In the genomic region with DNA sequence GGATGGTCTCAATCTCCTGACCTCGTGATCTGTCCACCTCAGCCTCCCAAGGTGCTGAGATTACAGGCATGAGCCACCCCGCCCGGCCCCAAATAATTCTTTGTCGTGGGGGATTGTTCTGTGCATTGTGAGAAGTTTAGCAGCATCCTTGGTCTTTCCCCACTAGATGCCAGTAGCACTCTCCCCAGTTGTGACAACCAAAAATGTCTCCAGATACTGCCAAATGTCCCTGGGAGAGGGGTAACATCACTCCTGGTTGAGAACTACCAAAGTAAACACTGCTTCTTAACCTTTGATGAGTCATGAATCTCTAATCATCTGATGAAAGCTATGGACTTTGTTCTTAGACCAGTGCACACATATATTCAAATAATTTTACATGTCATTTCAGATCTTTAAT, we compare ENCODE assay signal across 24 cellular contexts.
A peak's percentile ranks its signal among the peaks of the same experiment; 100 is the strongest.
DNase-seq lines count a peak whose midpoint lies in the region; ATAC-seq, FAIRE-seq and TF ChIP-seq lines count a peak whose summit lies in the region.
"Had no signal": no experiment of that assay in that cellular context is flagged by ENCODE, and none has a peak within 500 bp of the region (broad histone marks: within the 10 kb centered on the region; RNA-seq: fewer than 3 reads in every experiment).

No MANE protein-coding gene starts in this region.

- TF ChIP-seq RAD21 in A549 (conservative IDR thresholded peaks at IDR 0.05 in 1 of 2, IDR thresholded peaks at IDR 0.05 in 1 of 2) = peak in 1 of 2 experiments; percentile 28; a peak in 1 of 5 replicates

- CTCF ChIA-PET in A549 (lab: Yijun Ruan, JAX) (interaction anchor here (1.0 to 1.3 kb wide), 3 partner anchors 13 to 180 kb away, joined by 3 read pairs; no protein-coding TSS in a partner anchor), PC-3 (lab: Charles Lee) (no interaction called here)

- H3K4me3 ChIP-seq in A549 (no peak overlapping the region), PC-3 (ENCODE audit: low read length) (no peak overlapping the region), epithelial cell of proximal tubule (ENCODE audit: low read depth, low read length) (no peak overlapping the region)
- H3K4me3 ChIP-seq: ascending aorta, psoas muscle, uterus had no signal

- ATAC-seq in A549 = peak in 1 of 2 experiments; percentile 44; a peak in 1 of 6 replicates
- ATAC-seq in PC-3 = peak; percentile 79
- ATAC-seq in GM19397 (IDR thresholded peaks at IDR 0.05; ENCODE audit: unreplicated experiment) = no peak
- no peak for ATAC-seq in GM18520 (IDR thresholded peaks at IDR 0.05; ENCODE audit: unreplicated experiment)
- ATAC-seq: left cardiac atrium, psoas muscle had no signal

- H3K9ac ChIP-seq in PC-3 (ENCODE audit: low read length) = no peak overlapping the region

- H3K79me2 ChIP-seq in PC-3 (ENCODE audit: low read length) = no peaks in the 10 kb centered on the region

- WGBS in A549 (ENCODE audit: missing lambda C conversion rate) = 12% methylated on average over 4 of the region's 4 CpGs

- no peaks in the 10 kb centered on the region for H4K20me1 ChIP-seq in PC-3 (ENCODE audit: low read length)

- POLR2A ChIA-PET in A549 (lab: Yijun Ruan, JAX) = no interaction called here
- POLR2A ChIA-PET in PC-3 (lab: Charles Lee; ENCODE audit: unreplicated experiment) = no interaction called here

- 0 out of 3 replicates have a peak overlapping the region, but pooled peaks have one; percentile 14 for H3K4me2 ChIP-seq in A549
- peak overlapping the region; percentile 17; the same call in 1 of the 2 replicates for H3K4me2 ChIP-seq in PC-3 (ENCODE audit: low read length)

- intact Hi-C loops in PC-3 (cut with micrococcal nuclease) = loop anchor here (1.0 to 5.0 kb wide), 6 partner anchors 45 to 298 kb away; no protein-coding TSS in a partner anchor

- H3F3A ChIP-seq in PC-3 (ENCODE audit: low read length, unreplicated experiment) = peaks cover 3% of the 10 kb centered on the region

- H3K4me1 ChIP-seq in A549 (0 out of 3 replicates have a peak, but pooled peaks cover 3% of the 10 kb centered on the region), PC-3 (ENCODE audit: insufficient read depth, low read length) (peaks cover 29% of the 10 kb centered on the region)
- H3K4me1 ChIP-seq: ascending aorta, psoas muscle, uterus had no signal

- no peak for TF ChIP-seq POLR2A in A549 (IDR thresholded peaks at IDR 0.05; ENCODE audit: low read length)

- H3K36me3 ChIP-seq in PC-3 (ENCODE audit: low read depth, low read length) = no peaks in the 10 kb centered on the region
- H3K36me3 ChIP-seq: ascending aorta, uterus had no signal

- DNase-seq in A549 (ENCODE audit: low read depth in 1 of 2, low spot score in 1 of 2) (peak in 1 of 2 experiments; percentile 32), ELF-1 (ENCODE audit: low read depth, low spot score) (peak; percentile 8), PC-3 (peak; percentile 85), epithelial cell of proximal tubule (ENCODE audit: low read depth) (no peak), HUDEP-2 (lab: John Stamatoyannopoulos, UW; ENCODE audit: unreplicated experiment in 76 of 76) (no peak), nucleus accumbens (lab: John Stamatoyannopoulos, UW) (no peak)
- DNase-seq: activated CD4-positive, alpha-beta T cell treated with anti-CD3 and anti-CD28 coated beads, Interleukin-2, amount 50 U/mL, for 1 hour; activated naive CD4-positive, alpha-beta T cell treated with Interleukin-2 at 50 U/mL for 16 hours; foreskin fibroblast; IMR-90; left cardiac atrium; NCI-H2081; NCI-H526; psoas muscle; stimulated activated CD8-positive, alpha-beta memory T cell treated with anti-CD3 and anti-CD28 coated beads, Interleukin-4, amount 100 ng/mL, for 48 hours; substantia nigra; uterus had no signal

- FAIRE-seq in A549 (lab: Jason Lieb, UNC) = no peak
- FAIRE-seq: endometrium, G401.6, GM12891, RCC 7860 had no signal

- no peak overlapping the region for H2AFZ ChIP-seq in PC-3 (ENCODE audit: low read length)

- 0 out of 3 replicates have a peak, but pooled peaks have one; percentile 8 for TF ChIP-seq CTCF in A549 (IDR thresholded peaks at IDR 0.05)
- TF ChIP-seq CTCF in PC-3 (conservative IDR thresholded peaks at IDR 0.05; ENCODE audit: low read depth, low read length) = peak; percentile 61
- TF ChIP-seq CTCF in epithelial cell of proximal tubule (conservative IDR thresholded peaks at IDR 0.05; ENCODE audit: low read depth, low read length) = peak; percentile 38

- TF ChIP-seq EP300 in A549 (IDR thresholded peaks at IDR 0.05) = no peak

- no peaks in the 10 kb centered on the region for H3K9me2 ChIP-seq in PC-3 (replicated peaks; ENCODE audit: low read length)

- H3K9me3 ChIP-seq in A549 (no peaks in the 10 kb centered on the region), PC-3 (ENCODE audit: low read length) (no peaks in the 10 kb centered on the region)
- H3K9me3 ChIP-seq: ascending aorta, psoas muscle, uterus had no signal

- H3K27me3 ChIP-seq in PC-3 (ENCODE audit: low read length) = no peaks in the 10 kb centered on the region
- H3K27me3 ChIP-seq: ascending aorta, uterus had no signal

- H3K27ac ChIP-seq in A549 (no peak overlapping the region), PC-3 (ENCODE audit: low read length) (peak overlapping the region; percentile 29; the same call in 1 of the 2 replicates)
- H3K27ac ChIP-seq: ascending aorta, psoas muscle, uterus had no signal

- no TSS peak for BruUV-seq in PC-3 (replicated peaks; lab: Mats Ljungman, UMichigan)

TF ChIP-seq in A549, 52 proteins besides CTCF, POLR2A, EP300 and RAD21:
- TF ChIP-seq TP53 (CRISPR knock-in tag; IDR thresholded peaks at IDR 0.05) (no peak), FOSL2 (IDR thresholded peaks at IDR 0.05) (no peak), FOSL2 (CRISPR knock-in tag; IDR thresholded peaks at IDR 0.05) (peak; percentile 37)

Comparison
In these comparisons a context has a peak if more than half of its experiments do, and no peak if none do; other contexts are left out.
1. DNase-seq: peak in ELF-1 (single experiment) and PC-3 (single experiment); none in epithelial cell of proximal tubule (single experiment), HUDEP-2 (0 of 76) and nucleus accumbens (0 of 56).
2. CTCF ChIP-seq: peak in every context shown above with its lines; median percentile 61 in PC-3; 38 in epithelial cell of proximal tubule; 8 in A549.